In genomic region chr17:76408037-76408849, GRCh38 we compare ENCODE assay signal across 1 cellular context.
TF ChIP-seq lines count a peak whose summit lies in the region.

No MANE protein-coding gene starts in this region.

TF ChIP-seq in HepG2, 621 proteins besides CTCF, POLR2A, EP300 and RAD21 (continues in another document):
- TF ChIP-seq ZMYM2 (CRISPR knock-in tag; IDR thresholded peaks at IDR 0.05) (peak; percentile 63; the same call in 1 of the 2 replicates), IKZF5 (CRISPR knock-in tag; IDR thresholded peaks at IDR 0.05) (no peak), ZNF121 (CRISPR knock-in tag; IDR thresholded peaks at IDR 0.05) (no peak), ARID4A (CRISPR knock-in tag; IDR thresholded peaks at IDR 0.05; ENCODE audit: borderline replicate concordance) (peak; percentile 60; the same call in 1 of the 2 replicates), NFKB2 (CRISPR knock-in tag; IDR thresholded peaks at IDR 0.05; ENCODE audit: borderline replicate concordance) (peak; percentile 69; the same call in 1 of the 2 replicates), HIVEP1 (CRISPR knock-in tag; IDR thresholded peaks at IDR 0.05) (no peak), ZFX (CRISPR knock-in tag; IDR thresholded peaks at IDR 0.05; ENCODE audit: low read depth) (peak; percentile 50; the same call in 1 of the 2 replicates), WIZ (CRISPR knock-in tag; IDR thresholded peaks at IDR 0.05) (no peak), AHR (CRISPR knock-in tag; IDR thresholded peaks at IDR 0.05) (0 out of 2 replicates have a peak, but pooled peaks have one; percentile 9), KDM5B (CRISPR knock-in tag; IDR thresholded peaks at IDR 0.05; ENCODE audit: borderline replicate concordance) (no peak), POGZ (CRISPR knock-in tag; IDR thresholded peaks at IDR 0.05) (no peak; the same call in 1 of the 2 replicates), ESRRA (CRISPR knock-in tag; IDR thresholded peaks at IDR 0.05; ENCODE audit: low read depth) (0 out of 2 replicates have a peak, but pooled peaks have one; percentile 48), POGK (CRISPR knock-in tag; conservative IDR thresholded peaks at IDR 0.05) (0 out of 2 replicates have a peak, but pooled peaks have one; percentile 41), PAX8 (CRISPR knock-in tag; IDR thresholded peaks at IDR 0.05; ENCODE audit: borderline replicate concordance) (no peak), CENPX (CRISPR knock-in tag; IDR thresholded peaks at IDR 0.05) (no peak), SAP130 (CRISPR knock-in tag; IDR thresholded peaks at IDR 0.05; ENCODE audit: low read depth) (peak; percentile 49), SOX13 (IDR thresholded peaks at IDR 0.05) (no peak), SOX13 (CRISPR knock-in tag; conservative IDR thresholded peaks at IDR 0.05 in 1 of 2, IDR thresholded peaks at IDR 0.05 in 1 of 2) (peak in 1 of 2 experiments; percentile 14; a peak in 1 of 4 replicates), ELF1 (CRISPR knock-in tag; IDR thresholded peaks at IDR 0.05) (peak; percentile 34; the same call in 1 of the 2 replicates), XRCC5 (optimal IDR thresholded peaks at IDR 0.05; ENCODE audit: low read length) (peak; percentile 80), FOXP4 (CRISPR knock-in tag; IDR thresholded peaks at IDR 0.05) (peak; percentile 25; the same call in 1 of the 2 replicates), MIER3 (CRISPR knock-in tag; IDR thresholded peaks at IDR 0.05; ENCODE audit: borderline replicate concordance) (peak; percentile 42; the same call in 1 of the 2 replicates), KDM1A (CRISPR knock-in tag; IDR thresholded peaks at IDR 0.05) (0 out of 2 replicates have a peak, but pooled peaks have one; percentile 30), ZBTB49 (CRISPR knock-in tag; IDR thresholded peaks at IDR 0.05; ENCODE audit: borderline replicate concordance) (no peak), PHF21A (CRISPR knock-in tag; IDR thresholded peaks at IDR 0.05) (peak; percentile 42; the same call in 1 of the 2 replicates), ZNF180 (CRISPR knock-in tag; IDR thresholded peaks at IDR 0.05; ENCODE audit: borderline replicate concordance, low read depth) (no peak), YY1 (IDR thresholded peaks at IDR 0.05; ENCODE audit: insufficient read depth, insufficient replicate concordance, low read depth, low read length) (peak; percentile 22), ARNTL (CRISPR knock-in tag; IDR thresholded peaks at IDR 0.05) (0 out of 2 replicates have a peak, but pooled peaks have one; percentile 29), ZNF230 (CRISPR knock-in tag; IDR thresholded peaks at IDR 0.05) (0 out of 2 replicates have a peak, but pooled peaks have one; percentile 37), RFXANK (CRISPR knock-in tag; IDR thresholded peaks at IDR 0.05) (no peak), SP4 (CRISPR knock-in tag; IDR thresholded peaks at IDR 0.05) (no peak), ZNF331 (CRISPR knock-in tag; IDR thresholded peaks at IDR 0.05) (0 out of 2 replicates have a peak, but pooled peaks have one; percentile 47), ZNF891 (CRISPR knock-in tag; IDR thresholded peaks at IDR 0.05) (no peak), THRA (CRISPR knock-in tag; IDR thresholded peaks at IDR 0.05; ENCODE audit: borderline replicate concordance) (0 out of 2 replicates have a peak, but pooled peaks have one; percentile 35), ZMYM3 (CRISPR knock-in tag; IDR thresholded peaks at IDR 0.05) (peak; percentile 80; the same call in 1 of the 2 replicates), FLYWCH1 (CRISPR knock-in tag; IDR thresholded peaks at IDR 0.05) (no peak), ZNF350 (CRISPR knock-in tag; IDR thresholded peaks at IDR 0.05; ENCODE audit: borderline replicate concordance, low read depth) (0 out of 2 replicates have a peak, but pooled peaks have one; percentile 38), ZSCAN12 (CRISPR knock-in tag; IDR thresholded peaks at IDR 0.05) (peak; percentile 24; the same call in 1 of the 2 replicates), PPARG (CRISPR knock-in tag; conservative IDR thresholded peaks at IDR 0.05) (0 out of 2 replicates have a peak, but pooled peaks have one; percentile 33), SMC3 (IDR thresholded peaks at IDR 0.05; ENCODE audit: low read length) (peak; percentile 79), PRMT3 (CRISPR knock-in tag; IDR thresholded peaks at IDR 0.05; ENCODE audit: borderline replicate concordance, low read depth) (no peak), THAP7 (CRISPR knock-in tag; IDR thresholded peaks at IDR 0.05) (no peak), RXRB (CRISPR knock-in tag; IDR thresholded peaks at IDR 0.05; ENCODE audit: borderline replicate concordance) (peak; percentile 29; the same call in 1 of the 2 replicates), ZKSCAN1 (IDR thresholded peaks at IDR 0.05; ENCODE audit: low read length) (no peak), ELF3 (CRISPR knock-in tag; IDR thresholded peaks at IDR 0.05) (peak; percentile 41; the same call in 1 of the 2 replicates), ZNF687 (CRISPR knock-in tag; IDR thresholded peaks at IDR 0.05) (0 out of 2 replicates have a peak, but pooled peaks have one; percentile 24), CBX5 (CRISPR knock-in tag; IDR thresholded peaks at IDR 0.05; ENCODE audit: borderline replicate concordance) (peak; percentile 28; the same call in 1 of the 2 replicates), MEIS1 (CRISPR knock-in tag; IDR thresholded peaks at IDR 0.05; ENCODE audit: borderline replicate concordance) (peak; percentile 92)
